8 cellular contexts compared by ENCODE assay signal in the genomic region with DNA sequence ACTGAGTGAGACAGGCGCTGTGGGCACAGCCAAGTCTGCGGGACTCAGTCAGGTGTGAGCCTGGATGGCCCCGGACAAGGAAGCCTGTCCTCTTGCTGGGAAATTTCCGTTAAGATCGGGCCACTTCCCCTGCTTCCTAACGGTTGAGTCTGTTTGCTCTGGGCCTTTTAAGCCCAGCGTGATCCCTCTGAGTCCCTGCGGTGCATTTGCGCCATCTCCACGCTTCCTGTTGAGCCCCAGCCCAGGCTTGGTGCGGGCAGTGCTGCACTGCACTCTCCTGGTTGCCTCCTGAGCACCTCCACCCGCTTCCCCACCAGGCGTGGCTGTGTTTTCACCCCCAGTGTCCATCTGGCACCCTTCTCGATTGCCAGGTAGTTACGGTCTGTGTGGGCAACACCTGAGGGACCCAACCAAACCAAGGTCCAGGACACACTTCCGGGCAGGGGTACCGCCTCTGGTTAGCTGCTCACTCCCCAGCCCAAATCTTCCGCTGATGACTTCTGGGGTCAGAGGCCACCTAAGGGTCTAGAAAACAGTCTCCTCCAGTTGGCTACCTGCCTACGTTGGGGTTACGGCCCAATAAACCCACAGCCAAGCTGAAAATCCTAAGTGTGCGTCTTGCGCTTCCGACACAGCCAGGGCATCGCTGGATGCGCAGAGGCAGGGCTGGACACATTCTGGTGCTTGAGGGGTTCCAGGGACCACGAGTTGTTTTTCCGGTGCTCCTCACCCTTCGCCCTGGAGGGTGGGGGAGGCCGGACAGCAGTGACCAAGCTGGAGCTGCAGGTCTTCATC. TPM values are rescaled to one million over a fixed set of nuclear protein-coding genes. Genes with fewer than 3 reads are reported as not detected.
DNase-seq lines count a peak whose midpoint lies in the region; ATAC-seq and TF ChIP-seq lines count a peak whose summit lies in the region.

No MANE protein-coding gene starts in this region.

- no peaks in the 10 kb centered on the region for H3K27me3 ChIP-seq in Peyer's patch
- peaks cover 23% of the 10 kb centered on the region for H3K27me3 ChIP-seq in ectodermal cell (ENCODE audit: control insufficient read depth, insufficient read depth, low read length, poor library complexity, severe bottlenecking)
- no peaks in the 10 kb centered on the region for H3K27me3 ChIP-seq in osteoblast (ENCODE audit: insufficient read depth, low read length)

- H3K4me3 ChIP-seq in Peyer's patch: peak overlapping the region in 2 of 4 donors; percentile 94 to 99
- H3K4me3 ChIP-seq in ectodermal cell (ENCODE audit: insufficient read depth, low read depth, low read length): peak overlapping the region; percentile 8
- peak overlapping the region; percentile 77 for H3K4me3 ChIP-seq in osteoblast (ENCODE audit: insufficient read depth, low read length)

- CTCF ChIA-PET in activated naive CD4-positive, alpha-beta T cell treated with anti-CD3 and anti-CD28 coated beads, Interleukin-2, amount 10 ng/mL, durations not matched to agents 7 days and 5 days (lab: Charles Lee): no interaction called here

- no peaks in the 10 kb centered on the region for H3K9me3 Mint-ChIP-seq in activated naive CD4-positive, alpha-beta T cell treated with anti-CD3 and anti-CD28 coated beads, Interleukin-2, amount 10 ng/mL, durations not matched to agents 7 days and 5 days

- H3K27ac ChIP-seq in Peyer's patch (peak overlapping the region; percentile 77 to 95 (median 82)), ectodermal cell (ENCODE audit: insufficient read depth, low read depth, low read length, poor library complexity, severe bottlenecking) (no peak overlapping the region), osteoblast (ENCODE audit: low read depth, low read length) (no peak overlapping the region)

- H3K36me3 ChIP-seq in Peyer's patch: peaks cover 0 to 40% (median 0%) of the 10 kb centered on the region in 3 donors
- peaks cover 17% of the 10 kb centered on the region for H3K36me3 ChIP-seq in ectodermal cell (ENCODE audit: control insufficient read depth, insufficient read depth, low read length)
- H3K36me3 ChIP-seq in osteoblast (ENCODE audit: insufficient read depth, low read length): peaks cover 21% of the 10 kb centered on the region

- ATAC-seq in HG03521 (IDR thresholded peaks at IDR 0.05; ENCODE audit: unreplicated experiment): no peak

- H3K9me3 ChIP-seq in Peyer's patch: no peaks in the 10 kb centered on the region
- no peaks in the 10 kb centered on the region for H3K9me3 ChIP-seq in ectodermal cell (ENCODE audit: control insufficient read depth, low read length)
- no peaks in the 10 kb centered on the region for H3K9me3 ChIP-seq in osteoblast (ENCODE audit: low read depth, low read length)

- peak overlapping the region; percentile 88 for H3K27ac Mint-ChIP-seq in activated naive CD4-positive, alpha-beta T cell treated with anti-CD3 and anti-CD28 coated beads, Interleukin-2, amount 10 ng/mL, durations not matched to agents 7 days and 5 days

- WGBS in ectodermal cell, 2 experiments: 14% methylated on average over 29 of the region's 29 CpGs

- H3K79me2 ChIP-seq in osteoblast (ENCODE audit: insufficient read depth, low read length): peaks cover 6% of the 10 kb centered on the region

- H2AFZ ChIP-seq in osteoblast (ENCODE audit: low read length): no peak overlapping the region

- H3K36me3 Mint-ChIP-seq in activated naive CD4-positive, alpha-beta T cell treated with anti-CD3 and anti-CD28 coated beads, Interleukin-2, amount 10 ng/mL, durations not matched to agents 7 days and 5 days: peaks cover 14% of the 10 kb centered on the region

- peaks cover 7 to 48% (median 14%) of the 10 kb centered on the region in 4 donors for H3K4me1 ChIP-seq in Peyer's patch
- peaks cover 37% of the 10 kb centered on the region for H3K4me1 ChIP-seq in ectodermal cell (ENCODE audit: control insufficient read depth, insufficient read depth, low read length)
- H3K4me1 ChIP-seq in osteoblast (ENCODE audit: insufficient read depth, low read length): peaks cover 27% of the 10 kb centered on the region

- peaks cover 45% of the 10 kb centered on the region for H3K4me1 Mint-ChIP-seq in activated naive CD4-positive, alpha-beta T cell treated with anti-CD3 and anti-CD28 coated beads, Interleukin-2, amount 10 ng/mL, durations not matched to agents 7 days and 5 days

- H3K4me2 ChIP-seq in osteoblast (ENCODE audit: insufficient read depth, low read length): peak overlapping the region; percentile 82

- peak in 1 of 6 experiments; percentile 4 for TF ChIP-seq CTCF in Peyer's patch (IDR thresholded peaks at IDR 0.05)
- TF ChIP-seq CTCF in osteoblast (IDR thresholded peaks at IDR 0.05; ENCODE audit: extremely low read depth, low read depth, low read length): no peak

- TF ChIP-seq POLR2A in Peyer's patch (IDR thresholded peaks at IDR 0.05): no peak

- peak; percentile 46 for DNase-seq in activated naive CD4-positive, alpha-beta T cell treated with anti-CD3 and anti-CD28 coated beads, Interleukin-2, amount 10 ng/mL, durations not matched to agents 7 days and 5 days
- DNase-seq in activated naive CD4-positive, alpha-beta T cell treated with anti-CD3 and anti-CD28 coated beads, Interleukin-2, amount 50 U/mL, for 16 hours: no peak
- DNase-seq in Peyer's patch (peak in 2 of 3 donors; percentile 58 to 66), osteoblast (ENCODE audit: insufficient read length, low spot score, missing footprints) (peak; percentile 87), NCI-H510A (lab: John Stamatoyannopoulos, UW) (no peak), NK-92 (lab: John Stamatoyannopoulos, UW; ENCODE audit: unreplicated experiment) (no peak)

- peak overlapping the region; percentile 70 for H3K4me3 Mint-ChIP-seq in activated naive CD4-positive, alpha-beta T cell treated with anti-CD3 and anti-CD28 coated beads, Interleukin-2, amount 10 ng/mL, durations not matched to agents 7 days and 5 days

- H3K27me3 Mint-ChIP-seq in activated naive CD4-positive, alpha-beta T cell treated with anti-CD3 and anti-CD28 coated beads, Interleukin-2, amount 10 ng/mL, durations not matched to agents 7 days and 5 days: no peaks in the 10 kb centered on the region

- peaks cover 12% of the 10 kb centered on the region for H4K20me1 ChIP-seq in osteoblast (ENCODE audit: insufficient read depth, low read length)

RNA-seq across cellular contexts. Expression of gene SLC25A10, which starts 1.4 kb away (rescaled TPM):
- total RNA-seq in Peyer's patch (100 to 1,000 TPM in 1 of 4 donors, 10 to 100 TPM in 3; 37.1 to 109 (median 64.1) TPM), osteoblast (7.6 and 8.3 TPM in 2 replicates)
- polyA plus RNA-seq in ectodermal cell (2013, experiment 1 of 4): 18.9 TPM
- 17.2 TPM for polyA plus RNA-seq in ectodermal cell (2013, experiment 2 of 4)
- polyA plus RNA-seq in ectodermal cell (2013, experiment 3 of 4): 12.1 TPM
- 13.9 TPM for polyA plus RNA-seq in ectodermal cell (2013, experiment 4 of 4)

RNA-seq across cellular contexts. Expression of gene MRPL12, which starts 7.5 kb away (rescaled TPM):
- 10 to 100 TPM; 65.6 to 99.9 (median 76.4) TPM for total RNA-seq in Peyer's patch
- polyA plus RNA-seq in ectodermal cell (2013, experiment 1 of 4): 83.2 TPM
- polyA plus RNA-seq in ectodermal cell (2013, experiment 2 of 4): 84.6 TPM
- 63.0 TPM for polyA plus RNA-seq in ectodermal cell (2013, experiment 3 of 4)
- 71.5 TPM for polyA plus RNA-seq in ectodermal cell (2013, experiment 4 of 4)
- 6.2 and 8.8 TPM in 2 replicates for total RNA-seq in osteoblast

RNA-seq across cellular contexts. Expression of gene HGS, which starts 26.9 kb away (rescaled TPM):
- total RNA-seq in Peyer's patch (100 to 1,000 TPM; 118 to 186 (median 171) TPM), osteoblast (100 and 110 TPM in 2 replicates)
- 108 TPM for polyA plus RNA-seq in ectodermal cell (2013, experiment 1 of 4)
- 108 TPM for polyA plus RNA-seq in ectodermal cell (2013, experiment 2 of 4)
- 95.2 TPM for polyA plus RNA-seq in ectodermal cell (2013, experiment 3 of 4)
- polyA plus RNA-seq in ectodermal cell (2013, experiment 4 of 4): 92.3 TPM

RNA-seq across cellular contexts. Expression of gene ARL16, which starts 27.1 kb away (rescaled TPM):
- total RNA-seq in Peyer's patch: 10 to 100 TPM; 33.5 to 45.4 (median 43.4) TPM
- polyA plus RNA-seq in ectodermal cell (2013, experiment 1 of 4): 64.0 TPM
- 62.6 TPM for polyA plus RNA-seq in ectodermal cell (2013, experiment 2 of 4)
- polyA plus RNA-seq in ectodermal cell (2013, experiment 3 of 4): 48.6 TPM
- 57.1 TPM for polyA plus RNA-seq in ectodermal cell (2013, experiment 4 of 4)
- 24.5 and 26.1 TPM in 2 replicates for total RNA-seq in osteoblast

RNA-seq across cellular contexts. Expression of gene CCDC137, which starts 44.2 kb away (rescaled TPM):
- total RNA-seq in Peyer's patch (10 to 100 TPM; 13.9 to 27.2 (median 17.0) TPM), osteoblast (4.7 and 5.6 TPM in 2 replicates)
- polyA plus RNA-seq in ectodermal cell (2013, experiment 1 of 4): 39.7 TPM
- 34.3 TPM for polyA plus RNA-seq in ectodermal cell (2013, experiment 2 of 4)
- 30.9 TPM for polyA plus RNA-seq in ectodermal cell (2013, experiment 3 of 4)
- 32.6 TPM for polyA plus RNA-seq in ectodermal cell (2013, experiment 4 of 4)

Comparison
In these comparisons a context has a peak if more than half of its experiments do, and no peak if none do; other contexts are left out.
1. DNase-seq: peak in activated naive CD4-positive, alpha-beta T cell treated with anti-CD3 and anti-CD28 coated beads, Interleukin-2, amount 10 ng/mL, durations not matched to agents 7 days and 5 days (single experiment), Peyer's patch (2 of 3) and osteoblast (single experiment); none in activated naive CD4-positive, alpha-beta T cell treated with anti-CD3 and anti-CD28 coated beads, Interleukin-2, amount 50 U/mL, for 16 hours (single experiment), NCI-H510A (single experiment) and NK-92 (single experiment).
2. H3K27ac ChIP-seq: peak in Peyer's patch (4 of 4); none in ectodermal cell (single experiment) and osteoblast (single experiment).